1 cellular context compared by ENCODE assay signal in genomic region chr1:235866207-235866912, GRCh38.
TF ChIP-seq lines count a peak whose summit lies in the region.

Gene LYST (minus strand): TSS chr1:235866906. CDS start chr1:235830417, 36,489 bp downstream.

TF ChIP-seq in HEK293, 187 proteins besides CTCF, POLR2A, EP300 and RAD21 (continued from another document):
- TF ChIP-seq, protein P1, sequence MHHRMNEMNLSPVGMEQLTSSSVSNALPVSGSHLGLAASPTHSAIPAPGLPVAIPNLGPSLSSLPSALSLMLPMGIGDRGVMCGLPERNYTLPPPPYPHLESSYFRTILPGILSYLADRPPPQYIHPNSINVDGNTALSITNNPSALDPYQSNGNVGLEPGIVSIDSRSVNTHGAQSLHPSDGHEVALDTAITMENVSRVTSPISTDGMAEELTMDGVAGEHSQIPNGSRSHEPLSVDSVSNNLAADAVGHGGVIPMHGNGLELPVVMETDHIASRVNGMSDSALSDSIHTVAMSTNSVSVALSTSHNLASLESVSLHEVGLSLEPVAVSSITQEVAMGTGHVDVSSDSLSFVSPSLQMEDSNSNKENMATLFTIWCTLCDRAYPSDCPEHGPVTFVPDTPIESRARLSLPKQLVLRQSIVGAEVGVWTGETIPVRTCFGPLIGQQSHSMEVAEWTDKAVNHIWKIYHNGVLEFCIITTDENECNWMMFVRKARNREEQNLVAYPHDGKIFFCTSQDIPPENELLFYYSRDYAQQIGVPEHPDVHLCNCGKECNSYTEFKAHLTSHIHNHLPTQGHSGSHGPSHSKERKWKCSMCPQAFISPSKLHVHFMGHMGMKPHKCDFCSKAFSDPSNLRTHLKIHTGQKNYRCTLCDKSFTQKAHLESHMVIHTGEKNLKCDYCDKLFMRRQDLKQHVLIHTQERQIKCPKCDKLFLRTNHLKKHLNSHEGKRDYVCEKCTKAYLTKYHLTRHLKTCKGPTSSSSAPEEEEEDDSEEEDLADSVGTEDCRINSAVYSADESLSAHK (tag by site-specific recombination; IDR thresholded peaks at IDR 0.05) = no peak; the same call in 1 of the 2 replicates
- TF ChIP-seq ZSCAN16 (tag by site-specific recombination; IDR thresholded peaks at IDR 0.05) (0 out of 2 replicates have a peak, but pooled peaks have one; percentile 55), ZNF837 (tag by site-specific recombination; IDR thresholded peaks at IDR 0.05) (0 out of 2 replicates have a peak, but pooled peaks have one; percentile 27), ZNF223 (tag by site-specific recombination; IDR thresholded peaks at IDR 0.05) (no peak), ZNF391 (tag by site-specific recombination; IDR thresholded peaks at IDR 0.05; ENCODE audit: borderline replicate concordance, low read depth) (no peak), ZNF514 (tag by site-specific recombination; IDR thresholded peaks at IDR 0.05) (no peak), ZXDB (tag by site-specific recombination; IDR thresholded peaks at IDR 0.05) (peak; percentile 75), ZNF704 (tag by site-specific recombination; IDR thresholded peaks at IDR 0.05) (0 out of 2 replicates have a peak, but pooled peaks have one; percentile 51), ZBTB17 (tag by site-specific recombination; IDR thresholded peaks at IDR 0.05) (peak; percentile 68; the same call in 1 of the 2 replicates), SCRT1 (tag by site-specific recombination; IDR thresholded peaks at IDR 0.05; ENCODE audit: borderline replicate concordance) (peak; percentile 76; the same call in 1 of the 2 replicates), ZNF280C (tag by site-specific recombination; IDR thresholded peaks at IDR 0.05) (no peak), ZNF660 (tag by site-specific recombination; IDR thresholded peaks at IDR 0.05) (peak; percentile 92), KLF16 (tag by site-specific recombination; IDR thresholded peaks at IDR 0.05) (peak; percentile 74), YY2 (tag by site-specific recombination; IDR thresholded peaks at IDR 0.05) (0 out of 2 replicates have a peak, but pooled peaks have one; percentile 22), ZNF214 (tag by site-specific recombination; IDR thresholded peaks at IDR 0.05; ENCODE audit: borderline replicate concordance) (no peak), OVOL3 (tag by site-specific recombination; IDR thresholded peaks at IDR 0.05) (no peak), ZNF114 (tag by site-specific recombination; IDR thresholded peaks at IDR 0.05) (no peak), KLF10 (tag by site-specific recombination; IDR thresholded peaks at IDR 0.05) (peak; percentile 49; the same call in 1 of the 2 replicates), ZNF184 (tag by site-specific recombination; IDR thresholded peaks at IDR 0.05) (peak; percentile 69; the same call in 1 of the 2 replicates)
- TF ChIP-seq, protein P2, sequence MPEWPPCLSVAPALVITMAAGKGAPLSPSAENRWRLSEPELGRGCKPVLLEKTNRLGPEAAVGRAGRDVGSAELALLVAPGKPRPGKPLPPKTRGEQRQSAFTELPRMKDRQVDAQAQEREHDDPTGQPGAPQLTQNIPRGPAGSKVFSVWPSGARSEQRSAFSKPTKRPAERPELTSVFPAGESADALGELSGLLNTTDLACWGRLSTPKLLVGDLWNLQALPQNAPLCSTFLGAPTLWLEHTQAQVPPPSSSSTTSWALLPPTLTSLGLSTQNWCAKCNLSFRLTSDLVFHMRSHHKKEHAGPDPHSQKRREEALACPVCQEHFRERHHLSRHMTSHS (tag by site-specific recombination; IDR thresholded peaks at IDR 0.05) = no peak
- TF ChIP-seq, protein P3, sequence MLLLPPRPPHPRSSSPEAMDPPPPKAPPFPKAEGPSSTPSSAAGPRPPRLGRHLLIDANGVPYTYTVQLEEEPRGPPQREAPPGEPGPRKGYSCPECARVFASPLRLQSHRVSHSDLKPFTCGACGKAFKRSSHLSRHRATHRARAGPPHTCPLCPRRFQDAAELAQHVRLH (tag by site-specific recombination; IDR thresholded peaks at IDR 0.05) = no peak
